24 cellular contexts compared by ENCODE assay signal in genomic region chr12:27025116-27025515, GRCh38. TPM values are rescaled to one million over a fixed set of nuclear protein-coding genes. Genes with fewer than 3 reads are reported as not detected.
DNase-seq lines count a peak whose midpoint lies in the region; ATAC-seq and TF ChIP-seq lines count a peak whose summit lies in the region.
"Had no signal": no experiment of that assay in that cellular context is flagged by ENCODE, and none has a peak within 500 bp of the region (broad histone marks: within the 10 kb centered on the region; RNA-seq: fewer than 3 reads in every experiment).

No MANE protein-coding gene starts in this region.

- H3K9me3 ChIP-seq in PC-3 (ENCODE audit: low read length), result no peaks in the 10 kb centered on the region
- H3K9me3 ChIP-seq: A549; BLaER1 treated with 17β-estradiol and CSF1 and Interleukin-3, amounts not matched to agents 10 nM and 100 nM; gastrocnemius medialis; right atrium auricular region; testis had no signal

- peaks cover 48% of the 10 kb centered on the region for H3K4me1 Mint-ChIP-seq in activated naive CD8-positive, alpha-beta T cell (ENCODE audit: low read depth)
- peaks cover 30% of the 10 kb centered on the region for H3K4me1 Mint-ChIP-seq in activated naive CD8-positive, alpha-beta T cell treated with anti-CD3 and anti-CD28 coated beads for 36 hours
- peaks cover 12 to 32% of the 10 kb centered on the region in 2 donors for H3K4me1 Mint-ChIP-seq in stimulated activated naive B cell treated with anti-CD40 and anti-IgM and Interleukin-4, amounts not matched to agents 10 μg/mL and 1 μg/mL and 100 μg/mL, for 72 hours

- no peaks in the 10 kb centered on the region for H3K9me3 Mint-ChIP-seq in activated naive CD8-positive, alpha-beta T cell (ENCODE audit: low read depth)
- H3K9me3 Mint-ChIP-seq in activated naive CD8-positive, alpha-beta T cell treated with anti-CD3 and anti-CD28 coated beads for 36 hours, result no peaks in the 10 kb centered on the region
- no peaks in the 10 kb centered on the region for H3K9me3 Mint-ChIP-seq in stimulated activated naive B cell treated with anti-CD40 and anti-IgM and Interleukin-4, amounts not matched to agents 10 μg/mL and 1 μg/mL and 100 μg/mL, for 72 hours
- H3K9me3 Mint-ChIP-seq: activated naive CD8-positive, alpha-beta T cell treated with anti-CD3 and anti-CD28 coated beads, Interleukin-2, amount 50 U/mL, for 24 hours; activated T-helper 1 cell treated with anti-CD3 and anti-CD28 coated beads, Interleukin-12 subunit alpha, Interleukin-12 subunit beta, Interleukin-2, Interleukin-4 antibody, amounts not matched to agents 30 ng/mL and 10 ng/mL and 1 ng/mL, durations not matched to agents 14 hours and 24 hours and 36 hours; dendritic cell treated with granulocyte-macrophage colony-stimulating factor and Interleukin-4, amounts not matched to agents 40 ng/mL and 50 ng/mL, for 4 days had no signal

- H3K27ac ChIP-seq in PC-3 (ENCODE audit: low read length), result no peak overlapping the region
- H3K27ac ChIP-seq in epithelial cell of prostate, result peak overlapping the region; percentile 2
- H3K27ac ChIP-seq: A549; BLaER1 treated with 17β-estradiol and CSF1 and Interleukin-3, amounts not matched to agents 10 nM and 100 nM; gastrocnemius medialis; right atrium auricular region; SK-N-MC; testis had no signal

- peak overlapping the region; percentile 89 for H3K4me2 ChIP-seq in PC-3 (ENCODE audit: low read length)
- H3K4me2 ChIP-seq: A549 had no signal

- CTCF ChIA-PET in PC-3 (lab: Charles Lee), result interaction anchor here (0.8 kb wide), 1 partner anchor 9 kb away, joined by 4 read pairs; no protein-coding TSS in a partner anchor

- H3K9ac ChIP-seq in PC-3 (ENCODE audit: low read length), result no peak overlapping the region
- H3K9ac ChIP-seq: BLaER1 treated with 17β-estradiol and CSF1 and Interleukin-3, amounts not matched to agents 10 nM and 100 nM had no signal

- peak overlapping the region; percentile 4; the same call in 1 of the 2 replicates for H3K4me3 ChIP-seq in PC-3 (ENCODE audit: low read length)
- H3K4me3 ChIP-seq: A549; BLaER1 treated with 17β-estradiol and CSF1 and Interleukin-3, amounts not matched to agents 10 nM and 100 nM; gastrocnemius medialis; right atrium auricular region; SK-N-MC; testis had no signal

- peaks cover 17% of the 10 kb centered on the region; the same call in 1 of the 2 replicates for H4K20me1 ChIP-seq in PC-3 (ENCODE audit: low read length)

- H3K4me3 Mint-ChIP-seq in activated naive CD8-positive, alpha-beta T cell, result no peak overlapping the region
- H3K4me3 Mint-ChIP-seq in activated naive CD8-positive, alpha-beta T cell treated with anti-CD3 and anti-CD28 coated beads for 36 hours, result no peak overlapping the region
- H3K4me3 Mint-ChIP-seq in stimulated activated naive B cell treated with anti-CD40 and anti-IgM and Interleukin-4, amounts not matched to agents 10 μg/mL and 1 μg/mL and 100 μg/mL, for 72 hours, result no peak overlapping the region
- H3K4me3 Mint-ChIP-seq: activated naive CD8-positive, alpha-beta T cell treated with anti-CD3 and anti-CD28 coated beads, Interleukin-2, amount 50 U/mL, for 24 hours; dendritic cell treated with granulocyte-macrophage colony-stimulating factor and Interleukin-4, amounts not matched to agents 40 ng/mL and 50 ng/mL, for 4 days had no signal

- peaks cover 43% of the 10 kb centered on the region for H3K79me2 ChIP-seq in PC-3 (ENCODE audit: low read length)

- intact Hi-C loops in PC-3 (cut with micrococcal nuclease), result no loop called here

- H3K27me3 Mint-ChIP-seq in activated naive CD8-positive, alpha-beta T cell, result no peaks in the 10 kb centered on the region
- H3K27me3 Mint-ChIP-seq in activated naive CD8-positive, alpha-beta T cell treated with anti-CD3 and anti-CD28 coated beads for 36 hours, result no peaks in the 10 kb centered on the region
- H3K27me3 Mint-ChIP-seq in stimulated activated naive B cell treated with anti-CD40 and anti-IgM and Interleukin-4, amounts not matched to agents 10 μg/mL and 1 μg/mL and 100 μg/mL, for 72 hours, result no peaks in the 10 kb centered on the region
- H3K27me3 Mint-ChIP-seq: activated naive CD8-positive, alpha-beta T cell treated with anti-CD3 and anti-CD28 coated beads, Interleukin-2, amount 50 U/mL, for 24 hours; dendritic cell treated with granulocyte-macrophage colony-stimulating factor and Interleukin-4, amounts not matched to agents 40 ng/mL and 50 ng/mL, for 4 days had no signal

- H2AFZ ChIP-seq in PC-3 (ENCODE audit: low read length), result no peak overlapping the region

- no peaks in the 10 kb centered on the region for H3K9me2 ChIP-seq in PC-3 (replicated peaks; ENCODE audit: low read length)

- no TSS peak for BruUV-seq in PC-3 (replicated peaks; lab: Mats Ljungman, UMichigan)

- DNase-seq in activated naive CD8-positive, alpha-beta T cell treated with anti-CD3 and anti-CD28 coated beads for 36 hours, result no peak
- DNase-seq in PC-3, result peak; percentile 64
- no peak for DNase-seq in epithelial cell of prostate (ENCODE audit: low read depth, low spot score)
- DNase-seq in stimulated activated naive B cell treated with anti-CD40 and anti-IgM and Interleukin-4, amounts not matched to agents 10 μg/mL and 1 μg/mL and 100 μg/mL, for 72 hours, result no peak
- DNase-seq in retina, result no peak
- DNase-seq: activated naive CD8-positive, alpha-beta T cell treated with anti-CD3 and anti-CD28 coated beads, Interleukin-2, amount 50 U/mL, for 24 hours; gastrocnemius medialis; GF-D8; hypothalamus; NCI-H524; RPMI8226; testis had no signal

- H3K27me3 ChIP-seq in PC-3 (ENCODE audit: low read length), result no peaks in the 10 kb centered on the region
- H3K27me3 ChIP-seq: BLaER1 treated with 17β-estradiol and CSF1 and Interleukin-3, amounts not matched to agents 10 nM and 100 nM; gastrocnemius medialis; right atrium auricular region; testis had no signal

- peaks cover 31% of the 10 kb centered on the region for H3K36me3 ChIP-seq in PC-3 (ENCODE audit: low read depth, low read length)

- peaks cover 22% of the 10 kb centered on the region for H3K4me1 ChIP-seq in PC-3 (ENCODE audit: insufficient read depth, low read length)

- no peaks in the 10 kb centered on the region for H3F3A ChIP-seq in PC-3 (ENCODE audit: low read length, unreplicated experiment)

- ATAC-seq in PC-3 (peak; percentile 10; the same call in 1 of the 2 replicates), GM21447 (IDR thresholded peaks at IDR 0.05; ENCODE audit: unreplicated experiment) (no peak), HG02840 (IDR thresholded peaks at IDR 0.05; ENCODE audit: low FRiP score, unreplicated experiment) (no peak)
- ATAC-seq in stimulated activated naive B cell treated with anti-CD40 and anti-IgM and Interleukin-4, amounts not matched to agents 10 μg/mL and 1 μg/mL and 100 μg/mL, for 72 hours (replicated peaks), result no peak
- ATAC-seq: A549; activated naive CD8-positive, alpha-beta T cell treated with anti-CD3 and anti-CD28 coated beads, Interleukin-2, amount 50 U/mL, for 24 hours; gastrocnemius medialis had no signal

- H3K27ac Mint-ChIP-seq in activated naive CD8-positive, alpha-beta T cell, result peak overlapping the region; percentile 30
- H3K27ac Mint-ChIP-seq in activated naive CD8-positive, alpha-beta T cell treated with anti-CD3 and anti-CD28 coated beads for 36 hours, result no peak overlapping the region
- H3K27ac Mint-ChIP-seq in stimulated activated naive B cell treated with anti-CD40 and anti-IgM and Interleukin-4, amounts not matched to agents 10 μg/mL and 1 μg/mL and 100 μg/mL, for 72 hours, result peak overlapping the region; percentile 71
- H3K27ac Mint-ChIP-seq: activated naive CD8-positive, alpha-beta T cell treated with anti-CD3 and anti-CD28 coated beads, Interleukin-2, amount 50 U/mL, for 24 hours; activated T-helper 1 cell treated with anti-CD3 and anti-CD28 coated beads, Interleukin-12 subunit alpha, Interleukin-12 subunit beta, Interleukin-2, Interleukin-4 antibody, amounts not matched to agents 30 ng/mL and 10 ng/mL and 1 ng/mL, durations not matched to agents 14 hours and 24 hours and 36 hours; dendritic cell treated with granulocyte-macrophage colony-stimulating factor and Interleukin-4, amounts not matched to agents 40 ng/mL and 50 ng/mL, for 4 days had no signal

- peaks cover 8% of the 10 kb centered on the region for H3K36me3 Mint-ChIP-seq in activated naive CD8-positive, alpha-beta T cell
- peaks cover 7% of the 10 kb centered on the region for H3K36me3 Mint-ChIP-seq in activated naive CD8-positive, alpha-beta T cell treated with anti-CD3 and anti-CD28 coated beads for 36 hours
- peaks cover 9 to 23% of the 10 kb centered on the region in 2 donors for H3K36me3 Mint-ChIP-seq in stimulated activated naive B cell treated with anti-CD40 and anti-IgM and Interleukin-4, amounts not matched to agents 10 μg/mL and 1 μg/mL and 100 μg/mL, for 72 hours

- POLR2A ChIA-PET in PC-3 (lab: Charles Lee; ENCODE audit: unreplicated experiment), result no interaction called here

- no peak for TF ChIP-seq CTCF in PC-3 (conservative IDR thresholded peaks at IDR 0.05; ENCODE audit: low read depth, low read length)

RNA-seq across cellular contexts. Expression of gene MED21, which starts 2.8 kb away (rescaled TPM):
- 10 to 100 TPM; 27.8 to 29.3 TPM for total RNA-seq in activated naive CD8-positive, alpha-beta T cell treated with anti-CD3 and anti-CD28 coated beads for 36 hours
- 41.8 and 59.8 TPM in 2 replicates for total RNA-seq in PC-3 (2014; rRNA removed)

RNA-seq across cellular contexts. Expression of gene TM7SF3, which starts 10.9 kb away (rescaled TPM):
- 10 to 100 TPM; 32.4 to 33.6 TPM for total RNA-seq in activated naive CD8-positive, alpha-beta T cell treated with anti-CD3 and anti-CD28 coated beads for 36 hours
- total RNA-seq in PC-3 (2014; rRNA removed), result 109 and 114 TPM in 2 replicates

RNA-seq across cellular contexts. Expression of gene C12orf71, which starts 57.3 kb away (rescaled TPM):
- total RNA-seq in activated naive CD8-positive, alpha-beta T cell treated with anti-CD3 and anti-CD28 coated beads for 36 hours, result not detected
- not detected in 2 replicates for total RNA-seq in PC-3 (2014; rRNA removed)
- total RNA-seq: activated T-helper 1 cell treated with anti-CD3 and anti-CD28 coated beads, Interleukin-12 subunit alpha, Interleukin-12 subunit beta, Interleukin-2, Interleukin-4 antibody, amounts not matched to agents 30 ng/mL and 10 ng/mL and 1 ng/mL, durations not matched to agents 14 hours and 24 hours and 36 hours; gastrocnemius medialis; H4; kidney epithelial cell; omental fat pad; right atrium auricular region had no signal
